In genomic region chr16:17563340-17563739, GRCh38 we compare ENCODE assay signal across 20 cellular contexts.
A peak's percentile ranks its signal among the peaks of the same experiment; 100 is the strongest.
DNase-seq lines count a peak whose midpoint lies in the region; FAIRE-seq and TF ChIP-seq lines count a peak whose summit lies in the region.
"Had no signal": no experiment of that assay in that cellular context is flagged by ENCODE, and none has a peak within 500 bp of the region (broad histone marks: within the 10 kb centered on the region; RNA-seq: fewer than 3 reads in every experiment).

No MANE protein-coding gene starts in this region.

- H3K27me3 ChIP-seq in esophagus (ENCODE audit: control insufficient read depth in 1 of 2, insufficient read depth in 2 of 2, low read length in 2 of 2) (no peaks in the 10 kb centered on the region), keratinocyte (ENCODE audit: control insufficient read depth, extremely low read depth, insufficient read depth, low read length) (no peaks in the 10 kb centered on the region), sigmoid colon (peaks cover 0 to 3% (median 0%) of the 10 kb centered on the region in 3 donors)

- DNase-seq in NCI-H1417 (lab: John Stamatoyannopoulos, UW) = peak in 2 of 3 experiments; percentile 1 to 36
- DNase-seq in NCI-H1417 treated with DMSO at 0.1 percent for 48 hours (lab: John Stamatoyannopoulos, UW) = no peak
- peak; percentile 42 for DNase-seq in DMS153 (lab: John Stamatoyannopoulos, UW)
- no peak for DNase-seq in keratinocyte (ENCODE audit: low read depth, low spot score)
- DNase-seq in sigmoid colon = no peak
- no peak for DNase-seq in NCI-H2227 (lab: John Stamatoyannopoulos, UW; ENCODE audit: unreplicated experiment)
- DNase-seq: AML-193; Caco-2; CD4-positive, alpha-beta T cell; DMS79 treated with DMSO at 0.1 percent for 48 hours; GF-D8; GOT3; H7; HFFc6 had no signal

- H3K4me1 ChIP-seq in esophagus (ENCODE audit: control insufficient read depth in 2 of 2, insufficient read depth in 2 of 2, low read length in 1 of 2) (peaks cover 0 to 2% of the 10 kb centered on the region in 2 donors), keratinocyte (ENCODE audit: control insufficient read depth, extremely low read depth, insufficient read depth, low read length) (peaks cover 46% of the 10 kb centered on the region), sigmoid colon (no peaks in the 10 kb centered on the region)
- H3K4me1 ChIP-seq: A549, Caco-2 had no signal

- H3K9me3 ChIP-seq in esophagus (ENCODE audit: control insufficient read depth in 2 of 2, insufficient read depth in 1 of 2, low read depth in 1 of 2, low read length in 1 of 2) (no peaks in the 10 kb centered on the region), keratinocyte (ENCODE audit: control insufficient read depth, low read depth, low read length) (no peaks in the 10 kb centered on the region), sigmoid colon (no peaks in the 10 kb centered on the region)
- H3K9me3 ChIP-seq: A549, Caco-2 had no signal

- no peaks in the 10 kb centered on the region for H3K9me1 ChIP-seq in keratinocyte (ENCODE audit: control insufficient read depth, extremely low read depth, insufficient read depth, low read length)

- H2AFZ ChIP-seq in keratinocyte (ENCODE audit: control insufficient read depth, low read length) = peak overlapping the region; percentile 49

- peak overlapping the region; percentile 26 for H3K4me2 ChIP-seq in keratinocyte (ENCODE audit: control insufficient read depth, extremely low read depth, insufficient read depth, low read depth, low read length)
- H3K4me2 ChIP-seq: A549 had no signal

- no peak for TF ChIP-seq EP300 in sigmoid colon (IDR thresholded peaks at IDR 0.05)

- intact Hi-C loops in sigmoid colon (cut with DNase I) = no loop called here

- TF ChIP-seq POLR2A in sigmoid colon (IDR thresholded peaks at IDR 0.05) = no peak

- FAIRE-seq in keratinocyte (lab: Jason Lieb, UNC) = no peak
- FAIRE-seq: A549, D721Med had no signal

- H3K4me3 ChIP-seq in esophagus (ENCODE audit: low read depth in 1 of 2, low read length in 2 of 2) = no peak overlapping the region
- H3K4me3 ChIP-seq in keratinocyte (ENCODE audit: control insufficient read depth in 2 of 3, extremely low read depth in 1 of 3, insufficient read depth in 2 of 3, low read depth in 1 of 3, low read length in 3 of 3) = no peak overlapping the region
- H3K4me3 ChIP-seq in sigmoid colon = no peak overlapping the region
- H3K4me3 ChIP-seq: A549 had no signal

- no peaks in the 10 kb centered on the region for H3K79me2 ChIP-seq in keratinocyte (ENCODE audit: control insufficient read depth, insufficient read depth, low read length)

- H3K36me3 ChIP-seq in esophagus (ENCODE audit: control insufficient read depth in 2 of 2, insufficient read depth in 2 of 2, low read length in 1 of 2) (no peaks in the 10 kb centered on the region), keratinocyte (ENCODE audit: control insufficient read depth in 2 of 2, extremely low read depth in 1 of 2, insufficient read depth in 2 of 2, low read length in 2 of 2) (no peaks in the 10 kb centered on the region), sigmoid colon (no peaks in the 10 kb centered on the region)

- no peaks in the 10 kb centered on the region for H4K20me1 ChIP-seq in keratinocyte (ENCODE audit: control insufficient read depth, extremely low read depth, insufficient read depth, low read length)

- no peak overlapping the region for H3K9ac ChIP-seq in keratinocyte (ENCODE audit: control insufficient read depth, extremely low read depth, insufficient read depth, low read length)

- dilution Hi-C loops in keratinocyte (cut with MboI; ENCODE audit: extremely low pct_ligation_motif_present, low sequenced_read_pairs) = no loop called here

- TF ChIP-seq CTCF in keratinocyte (optimal IDR thresholded peaks at IDR 0.05 in 1 of 3, IDR thresholded peaks at IDR 0.05 in 1 of 3, conservative IDR thresholded peaks at IDR 0.05 in 1 of 3; ENCODE audit: extremely low read depth in 1 of 3, insufficient read depth in 2 of 3, low read length in 3 of 3) (no peak), sigmoid colon (IDR thresholded peaks at IDR 0.05) (no peak)

- 50 to 52% methylated on average over 5 of the region's 5 CpGs for WGBS in esophagus, 2 donors
- WGBS in sigmoid colon, 2 donors = 82 to 90% methylated on average over 5 of the region's 5 CpGs

- H3K27ac ChIP-seq in esophagus (ENCODE audit: low read depth in 2 of 2, low read length in 1 of 2) = peak overlapping the region; percentile 59 to 85
- H3K27ac ChIP-seq in keratinocyte (ENCODE audit: control insufficient read depth, insufficient read depth, low read length) = peak overlapping the region; percentile 42
- H3K27ac ChIP-seq in sigmoid colon = no peak overlapping the region
- H3K27ac ChIP-seq: 22Rv1, A549, C4-2B, HL-60 had no signal

Comparison
In these comparisons a context has a peak if more than half of its experiments do, and no peak if none do; other contexts are left out.
1. DNase-seq: peak in NCI-H1417 (2 of 3) and DMS153 (single experiment); none in NCI-H1417 treated with DMSO at 0.1 percent for 48 hours (single experiment), keratinocyte (single experiment), sigmoid colon (single experiment) and NCI-H2227 (single experiment).
2. H3K27ac ChIP-seq: peak in esophagus (2 of 2) and keratinocyte (single experiment); none in sigmoid colon (0 of 4).